In genomic region chr1:237975903-237976302, GRCh38 we compare ENCODE assay signal across 23 cellular contexts.
"Had no signal": no experiment of that assay in that cellular context is flagged by ENCODE, and none has a peak within 500 bp of the region (broad histone marks: within the 10 kb centered on the region; RNA-seq: fewer than 3 reads in every experiment).

No MANE protein-coding gene starts in this region.

- DNase-seq: activated CD4-positive, alpha-beta T cell treated with anti-CD3 and anti-CD28 coated beads for 48 hours; activated CD4-positive, alpha-beta T cell treated with anti-CD3 and anti-CD28 coated beads, Interleukin-2, amount 50 U/mL, for 4 hours; activated CD4-positive, CD25-positive, alpha-beta regulatory T cell treated with anti-CD3 and anti-CD28 coated beads, Interleukin-2, amount 50 U/mL, for 72 hours; activated CD8-positive, alpha-beta memory T cell treated with anti-CD3 and anti-CD28 coated beads, Interleukin-2, amount 50 U/mL, for 48 hours; activated CD8-positive, alpha-beta T cell treated with anti-CD3 and anti-CD28 coated beads, Interleukin-2, amount 10 ng/mL, durations not matched to agents 7 days and 5 days; activated naive CD4-positive, alpha-beta T cell treated with anti-CD3 and anti-CD28 coated beads, Interleukin-2, amount 50 U/mL, for 16 hours; activated naive CD8-positive, alpha-beta T cell treated with anti-CD3 and anti-CD28 coated beads, Interleukin-2, amount 10 ng/mL, durations not matched to agents 7 days and 5 days; activated T-cell treated with anti-CD3 and anti-CD28 coated beads, Interleukin-2, amount 50 U/mL, for 1 hour; adrenal gland; anterior cingulate cortex; MG63; NCI-H1105; NCI-H1436; NCI-H1694 treated with DMSO at 0.1 percent for 48 hours; NCI-H2029 treated with DMSO at 0.1 percent for 48 hours; NCI-H345; NCI-H510A; NCI-H526 treated with DMSO at 0.1 percent for 48 hours; NK-92 treated with Interleukin-12 subunit alpha and Interleukin-12 subunit beta, amount 100 ng/mL, for 24 hours; PC-9; T-helper 17 cell; T-helper 9 cell had no signal

- H3K27me3 ChIP-seq: adrenal gland, MG63 had no signal

- H3K9me3 ChIP-seq: adrenal gland, MG63 had no signal

- H3K4me3 Mint-ChIP-seq: activated CD8-positive, alpha-beta T cell treated with anti-CD3 and anti-CD28 coated beads, Interleukin-2, amount 10 ng/mL, durations not matched to agents 7 days and 5 days; activated naive CD8-positive, alpha-beta T cell treated with anti-CD3 and anti-CD28 coated beads, Interleukin-2, amount 10 ng/mL, durations not matched to agents 7 days and 5 days; T-helper 17 cell; WTC11 had no signal

- H3K27ac ChIP-seq: adrenal gland, PC-9 had no signal

- H3K9me3 Mint-ChIP-seq: activated naive CD8-positive, alpha-beta T cell treated with anti-CD3 and anti-CD28 coated beads, Interleukin-2, amount 10 ng/mL, durations not matched to agents 7 days and 5 days; WTC11 had no signal

- H3K4me1 ChIP-seq: adrenal gland had no signal

- H3K36me3 ChIP-seq: adrenal gland, MG63 had no signal

- H2AFZ ChIP-seq: PC-9 had no signal

- H3K4me1 Mint-ChIP-seq: activated naive CD8-positive, alpha-beta T cell treated with anti-CD3 and anti-CD28 coated beads, Interleukin-2, amount 10 ng/mL, durations not matched to agents 7 days and 5 days; T-helper 17 cell had no signal

- H3K4me3 ChIP-seq: adrenal gland, MG63, PC-9 had no signal

- ATAC-seq: activated CD8-positive, alpha-beta T cell treated with anti-CD3 and anti-CD28 coated beads, Interleukin-2, amount 10 ng/mL, durations not matched to agents 7 days and 5 days; T-helper 17 cell; WTC11 had no signal

- H3K27ac Mint-ChIP-seq: activated CD8-positive, alpha-beta T cell treated with anti-CD3 and anti-CD28 coated beads, Interleukin-2, amount 10 ng/mL, durations not matched to agents 7 days and 5 days; activated naive CD8-positive, alpha-beta T cell treated with anti-CD3 and anti-CD28 coated beads, Interleukin-2, amount 10 ng/mL, durations not matched to agents 7 days and 5 days; T-helper 17 cell; WTC11 had no signal

- H3K36me3 Mint-ChIP-seq: activated naive CD8-positive, alpha-beta T cell treated with anti-CD3 and anti-CD28 coated beads, Interleukin-2, amount 10 ng/mL, durations not matched to agents 7 days and 5 days; WTC11 had no signal

- H3K27me3 Mint-ChIP-seq: activated naive CD8-positive, alpha-beta T cell treated with anti-CD3 and anti-CD28 coated beads, Interleukin-2, amount 10 ng/mL, durations not matched to agents 7 days and 5 days; T-helper 17 cell had no signal

- H3K4me2 ChIP-seq: PC-9 had no signal
